Comparison of ENCODE assay signal across 8 cellular contexts in the genomic region with DNA sequence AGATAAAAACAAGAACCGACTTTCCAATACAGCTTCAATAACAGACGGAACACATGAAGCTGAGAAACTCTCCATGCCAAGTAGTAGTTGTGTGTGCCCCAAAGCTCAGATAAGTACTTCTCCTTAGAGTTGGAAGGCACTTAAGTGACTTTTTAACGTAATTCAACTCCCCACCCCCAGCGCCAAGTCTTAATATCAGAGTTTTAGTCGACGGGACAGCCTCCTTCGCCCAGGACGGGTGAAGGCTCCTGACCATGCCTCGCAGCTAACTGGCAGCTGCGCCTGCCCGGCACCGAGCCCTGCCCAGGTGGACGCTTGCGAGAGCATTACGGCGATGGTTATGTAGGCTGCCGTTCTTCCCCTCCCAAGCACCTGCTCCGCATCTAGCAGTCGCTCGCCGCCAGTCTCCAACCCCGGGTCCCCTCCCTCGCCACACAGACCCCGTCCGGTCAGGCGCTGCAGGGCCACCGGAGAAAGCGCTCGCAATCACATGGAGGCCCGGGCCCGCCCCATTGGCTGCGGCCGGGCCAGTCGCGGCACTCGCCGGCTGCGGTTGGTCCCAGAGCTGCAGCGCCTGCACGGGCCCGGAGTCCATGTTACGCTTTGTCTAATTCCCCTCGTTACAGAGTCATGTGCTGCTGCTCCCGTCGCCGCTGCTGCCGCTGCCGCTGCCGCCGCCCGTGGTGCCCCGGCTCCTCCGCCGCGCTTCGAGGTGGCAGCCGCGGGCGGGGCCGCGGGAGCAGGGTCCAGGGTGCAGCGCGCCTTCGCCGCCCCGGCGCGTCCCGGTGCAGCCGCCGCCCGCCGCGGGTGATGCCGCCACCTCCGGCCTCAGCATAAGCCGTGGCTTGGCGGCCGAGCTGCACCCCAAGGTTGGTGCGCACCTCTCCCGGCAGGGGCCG. TPM values are rescaled to one million over a fixed set of nuclear protein-coding genes. Genes with fewer than 3 reads are reported as not detected.
DNase-seq lines count a peak whose midpoint lies in the region; ATAC-seq lines count a peak whose summit lies in the region.

A gene (plus strand): TSS at position 610 of the 899 bp plus-strand sequence. CDS start 112,037 bp downstream, outside the sequence.

- peaks cover 9% of the 10 kb centered on the region for H3K79me2 ChIP-seq in mesendoderm (ENCODE audit: control insufficient read depth, insufficient read depth, low read length)

- peak within 1 kb of the TSS; percentile 20 for H3K18ac ChIP-seq in mesendoderm (ENCODE audit: low read length)

- H3K23ac ChIP-seq in mesendoderm (ENCODE audit: low read length): peak within 1 kb of the TSS; percentile 59

- H3K36me3 ChIP-seq in endocrine pancreas (ENCODE audit: control insufficient read depth, insufficient read depth, low read length) (no peaks in the 10 kb centered on the region), mesendoderm (ENCODE audit: control insufficient read depth, insufficient read depth, low read length) (no peaks in the 10 kb centered on the region)

- no peak within 1 kb of the TSS for H4K5ac ChIP-seq in mesendoderm (ENCODE audit: low read length)

- H3K27ac ChIP-seq in mesendoderm (ENCODE audit: low read depth, low read length): peak within 1 kb of the TSS; percentile 63

- peak; percentile 68 for ATAC-seq in GM19463 (IDR thresholded peaks at IDR 0.05; ENCODE audit: unreplicated experiment)

- H2BK15ac ChIP-seq in mesendoderm (replicated peaks; ENCODE audit: low read depth): no peak within 1 kb of the TSS

- peak within 1 kb of the TSS; percentile 94 for H3K56ac ChIP-seq in mesendoderm (ENCODE audit: low read length)

- H3K4me1 ChIP-seq in endocrine pancreas (ENCODE audit: control insufficient read depth, insufficient read depth, low read length) (no peaks in the 10 kb centered on the region), mesendoderm (ENCODE audit: control insufficient read depth, low read depth, low read length) (peaks cover 3% of the 10 kb centered on the region)

- H2BK5ac ChIP-seq in mesendoderm (ENCODE audit: low read length): no peak within 1 kb of the TSS

- H3K79me1 ChIP-seq in mesendoderm (ENCODE audit: low read length): peaks cover 8% of the 10 kb centered on the region

- H4K8ac ChIP-seq in mesendoderm (ENCODE audit: low read depth, low read length): no peak within 1 kb of the TSS

- H3K4me3 ChIP-seq in endocrine pancreas (ENCODE audit: control insufficient read depth, insufficient read depth, low read length) (peak within 1 kb of the TSS; percentile 88), mesendoderm (ENCODE audit: low read length) (peak within 1 kb of the TSS; percentile 77)

- no peaks in the 10 kb centered on the region for H3K9me3 ChIP-seq in endocrine pancreas (ENCODE audit: control insufficient read depth, low read length)

- no CpG with 5 or more reads among the region's 82 CpGs for WGBS in mesendoderm (ENCODE audit: extremely low coverage, insufficient coverage, low lambda C conversion rate)

- peak within 1 kb of the TSS; percentile 91 for H3K9ac ChIP-seq in endocrine pancreas (ENCODE audit: control insufficient read depth, insufficient read depth, low read length)
- peak within 1 kb of the TSS; percentile 78 for H3K9ac ChIP-seq in mesendoderm (ENCODE audit: low read length)

- H3K4ac ChIP-seq in mesendoderm (ENCODE audit: low read depth, low read length): peak within 1 kb of the TSS; percentile 75

- H3K4me2 ChIP-seq in mesendoderm (ENCODE audit: low read length): peak within 1 kb of the TSS; percentile 99

- peak; percentile 35 for DNase-seq in COLO829 (ENCODE audit: low spot score)
- peak; percentile 82 for DNase-seq in HK-2 (ENCODE audit: unreplicated experiment)
- peak; percentile 18 for DNase-seq in NK-92 (lab: John Stamatoyannopoulos, UW; ENCODE audit: unreplicated experiment)
- DNase-seq in activated CD8-positive, alpha-beta memory T cell treated with anti-CD3 and anti-CD28 coated beads for 4 hours (ENCODE audit: low read depth in 2 of 2): peak; percentile 6 to 33
- DNase-seq in mesendoderm: peak; percentile 93
- DNase-seq in stimulated activated CD8-positive, alpha-beta memory T cell treated with anti-CD3 and anti-CD28 coated beads, Interleukin-15, amount 100 ng/mL, for 24 hours (ENCODE audit: low read depth): peak; percentile 32

- no peak within 1 kb of the TSS for H2AK5ac ChIP-seq in mesendoderm (ENCODE audit: low read length)

- H3K27me3 ChIP-seq in endocrine pancreas (ENCODE audit: control insufficient read depth, insufficient read depth, low read length) (no peaks in the 10 kb centered on the region), mesendoderm (ENCODE audit: insufficient read depth, low read length, poor library complexity) (no peaks in the 10 kb centered on the region)

- H2BK120ac ChIP-seq in mesendoderm (ENCODE audit: low read depth, low read length): no peak within 1 kb of the TSS

RNA-seq across cellular contexts. Expression of the gene that starts here (rescaled TPM):
- polyA plus RNA-seq in mesendoderm (2013, experiment 1 of 2): 30.1 TPM
- polyA plus RNA-seq in mesendoderm (2013, experiment 2 of 2): 30.3 TPM

Comparison
In these comparisons a context has a peak if more than half of its experiments do, and no peak if none do; other contexts are left out.
1. Peak in every context shown above with its lines: DNase-seq, ATAC-seq, H3K4me3 ChIP-seq and H3K27ac ChIP-seq.
2. DNase-seq: peak in every context shown above with its lines; median percentile 93 in mesendoderm; 82 in HK-2; 35 in COLO829; 32 in stimulated activated CD8-positive, alpha-beta memory T cell treated with anti-CD3 and anti-CD28 coated beads, Interleukin-15, amount 100 ng/mL, for 24 hours; 20 in activated CD8-positive, alpha-beta memory T cell treated with anti-CD3 and anti-CD28 coated beads for 4 hours; 18 in NK-92.